ENCODE assay signal across 9 cellular contexts in the genomic region with DNA sequence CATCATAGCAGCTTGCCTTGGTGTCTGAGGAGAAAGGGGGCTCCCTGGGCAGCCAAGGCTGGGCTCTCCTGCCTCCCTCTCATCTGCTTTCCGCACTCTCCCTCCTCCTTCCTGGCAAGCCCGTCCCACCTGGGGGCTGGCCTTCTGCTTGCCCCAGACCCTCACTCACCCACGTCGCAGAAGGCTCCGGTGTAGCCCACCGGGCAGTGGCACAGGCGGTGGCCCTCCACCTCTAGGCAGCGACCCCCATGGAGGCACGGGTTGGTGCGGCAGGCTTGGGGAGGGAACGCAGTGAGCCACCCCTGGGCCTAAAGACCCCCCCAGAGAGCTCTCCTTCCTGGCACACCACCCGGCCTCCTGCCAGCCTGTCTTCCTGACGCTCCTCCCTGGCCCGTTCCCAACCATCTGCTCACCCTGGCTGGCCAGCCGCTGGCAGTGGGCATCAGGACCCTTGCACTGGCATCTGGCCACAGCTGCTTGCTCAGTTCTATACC. TPM values are rescaled to one million over a fixed set of nuclear protein-coding genes. Genes with fewer than 3 reads are reported as not detected.
DNase-seq lines count a peak whose midpoint lies in the region; ATAC-seq and TF ChIP-seq lines count a peak whose summit lies in the region.
"Had no signal": no experiment of that assay in that cellular context is flagged by ENCODE, and none has a peak within 500 bp of the region (broad histone marks: within the 10 kb centered on the region; RNA-seq: fewer than 3 reads in every experiment).

No MANE protein-coding gene starts in this region.

- H3K27ac ChIP-seq in suprapubic skin, result no peak overlapping the region

- peak overlapping the region; percentile 69 for H3K27ac Mint-ChIP-seq in activated CD4-positive, alpha-beta T cell treated with anti-CD3 and anti-CD28 coated beads for 36 hours
- no peak overlapping the region for H3K27ac Mint-ChIP-seq in WTC11

- no peaks in the 10 kb centered on the region for H3K9me3 Mint-ChIP-seq in activated CD4-positive, alpha-beta T cell treated with anti-CD3 and anti-CD28 coated beads for 36 hours (ENCODE audit: low read depth)
- no peaks in the 10 kb centered on the region for H3K9me3 Mint-ChIP-seq in WTC11

- peaks cover 39% of the 10 kb centered on the region for H3K27me3 ChIP-seq in suprapubic skin

- peaks cover 41% of the 10 kb centered on the region for H3K4me1 ChIP-seq in suprapubic skin

- 47% methylated on average over 14 of the region's 15 CpGs for WGBS in suprapubic skin

- H3K36me3 ChIP-seq in suprapubic skin, result no peaks in the 10 kb centered on the region

- POLR2A ChIA-PET in activated CD4-positive, alpha-beta T cell treated with anti-CD3 and anti-CD28 coated beads for 36 hours (lab: Charles Lee), result interaction anchor here (0.9 to 4.3 kb wide), 8 partner anchors 15 to 53 kb away, joined by 3 to 25 read pairs (median 13); a partner anchor contains a TSS
- POLR2A ChIA-PET in WTC11 (lab: Charles Lee), result interaction anchor here (0.5 to 4.1 kb wide), 7 partner anchors 11 to 50 kb away, joined by 3 to 38 read pairs (median 4); a partner anchor contains a TSS

- H3K9me3 ChIP-seq in suprapubic skin, result no peaks in the 10 kb centered on the region

- peaks cover 27% of the 10 kb centered on the region for H3K4me1 Mint-ChIP-seq in activated CD4-positive, alpha-beta T cell treated with anti-CD3 and anti-CD28 coated beads for 36 hours
- peaks cover 9% of the 10 kb centered on the region for H3K4me1 Mint-ChIP-seq in WTC11

- H3K4me3 ChIP-seq in iPS-11a (ENCODE audit: low read depth, low read length) (peak overlapping the region; percentile 33), suprapubic skin (peak overlapping the region; percentile 53)

- H3K36me3 Mint-ChIP-seq in activated CD4-positive, alpha-beta T cell treated with anti-CD3 and anti-CD28 coated beads for 36 hours (ENCODE audit: low read depth), result no peaks in the 10 kb centered on the region
- no peaks in the 10 kb centered on the region for H3K36me3 Mint-ChIP-seq in WTC11

- H3K4me3 Mint-ChIP-seq in activated CD4-positive, alpha-beta T cell treated with anti-CD3 and anti-CD28 coated beads for 36 hours, result peak overlapping the region; percentile 72
- peak overlapping the region; percentile 59 for H3K4me3 Mint-ChIP-seq in WTC11

- no peak for DNase-seq in activated CD4-positive, alpha-beta T cell treated with anti-CD3 and anti-CD28 coated beads for 36 hours
- no peak for DNase-seq in activated CD4-positive, alpha-beta T cell treated with anti-CD3 and anti-CD28 coated beads for 4 hours
- DNase-seq in WTC11 (ENCODE audit: low spot score) (no peak), suprapubic skin (ENCODE audit: low spot score in 2 of 2) (peak in 1 of 2 donors; percentile 73), nucleus accumbens (lab: John Stamatoyannopoulos, UW) (no peak)
- no peak for DNase-seq in activated CD4-positive, alpha-beta T cell treated with anti-CD3 and anti-CD28 coated beads, Interleukin-2, amount 50 U/mL, for 4 hours

- CTCF ChIA-PET in activated CD4-positive, alpha-beta T cell treated with anti-CD3 and anti-CD28 coated beads for 36 hours (lab: Charles Lee), result interaction anchor here (0.5 to 7.3 kb wide), 29 partner anchors 9 to 751 kb away, joined by 3 to 195 read pairs (median 7); a partner anchor contains a TSS
- CTCF ChIA-PET in WTC11 (lab: Charles Lee), result interaction anchor here (0.6 to 7.9 kb wide), 24 partner anchors 8 to 111 kb away, joined by 3 to 202 read pairs (median 16); a partner anchor contains a TSS

- TF ChIP-seq POLR2A in suprapubic skin (IDR thresholded peaks at IDR 0.05), result no peak

- no peak for ATAC-seq in activated CD4-positive, alpha-beta T cell treated with anti-CD3 and anti-CD28 coated beads for 36 hours
- no peak for ATAC-seq in WTC11
- ATAC-seq in GM18858 (IDR thresholded peaks at IDR 0.05; ENCODE audit: unreplicated experiment), result no peak

- TF ChIP-seq EP300 in suprapubic skin (IDR thresholded peaks at IDR 0.05), result no peak

- no peak for TF ChIP-seq CTCF in WTC11 (IDR thresholded peaks at IDR 0.05)
- no peak for TF ChIP-seq CTCF in suprapubic skin (IDR thresholded peaks at IDR 0.05)

- intact Hi-C loops in activated CD4-positive, alpha-beta T cell treated with anti-CD3 and anti-CD28 coated beads for 36 hours (cut with DNase I, micrococcal nuclease), result loop anchor here (1.0 to 5.0 kb wide), 6 partner anchors 22 to 113 kb away; a partner anchor contains a TSS

- H3K27me3 Mint-ChIP-seq in activated CD4-positive, alpha-beta T cell treated with anti-CD3 and anti-CD28 coated beads for 36 hours, result peaks cover 14% of the 10 kb centered on the region
- H3K27me3 Mint-ChIP-seq in WTC11 (ENCODE audit: low read depth), result peaks cover 90% of the 10 kb centered on the region

TF ChIP-seq in WTC11, 78 proteins besides CTCF, POLR2A, EP300 and RAD21:
- TF ChIP-seq ZNF263 (CRISPR knock-in tag; IDR thresholded peaks at IDR 0.05; ENCODE audit: low read depth), result peak; percentile 71; the same call in 1 of the 2 replicates
- TF ChIP-seq, protein P1, sequence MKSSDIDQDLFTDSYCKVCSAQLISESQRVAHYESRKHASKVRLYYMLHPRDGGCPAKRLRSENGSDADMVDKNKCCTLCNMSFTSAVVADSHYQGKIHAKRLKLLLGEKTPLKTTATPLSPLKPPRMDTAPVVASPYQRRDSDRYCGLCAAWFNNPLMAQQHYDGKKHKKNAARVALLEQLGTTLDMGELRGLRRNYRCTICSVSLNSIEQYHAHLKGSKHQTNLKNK (CRISPR knock-in tag; IDR thresholded peaks at IDR 0.05), result no peak

RNA-seq across cellular contexts. Expression of a gene that starts 4.2 kb away (rescaled TPM):
- total RNA-seq in activated CD4-positive, alpha-beta T cell treated with anti-CD3 and anti-CD28 coated beads for 36 hours, result not detected
- total RNA-seq in WTC11 (2021) (0.48 TPM in 1 of 3 replicates, not detected in the others), suprapubic skin (not detected)
- total RNA-seq: dermis microvascular lymphatic vessel endothelial cell had no signal

RNA-seq across cellular contexts. Expression of a gene that starts 4.7 kb away (rescaled TPM):
- total RNA-seq in activated CD4-positive, alpha-beta T cell treated with anti-CD3 and anti-CD28 coated beads for 36 hours, result 1 to 10 TPM; 3.4 to 4.9 TPM
- total RNA-seq in WTC11 (2021) (10.0 to 12.8 TPM (median 12.1 TPM) in 3 replicates), suprapubic skin (10 to 100 TPM in 1 of 4 donors, 1 to 10 TPM in 3; 2.3 to 18.4 (median 7.1) TPM)

RNA-seq across cellular contexts. Expression of a gene that starts 20.5 kb away (rescaled TPM):
- under 1 TPM in 1 of 2 experiments, not detected in 1; 0.14 TPM for total RNA-seq in activated CD4-positive, alpha-beta T cell treated with anti-CD3 and anti-CD28 coated beads for 36 hours
- total RNA-seq in WTC11 (2021) (not detected in 3 replicates), suprapubic skin (under 1 TPM in 1 of 4 donors, not detected in 3; 0.29 TPM)
- total RNA-seq: dermis microvascular lymphatic vessel endothelial cell had no signal

RNA-seq across cellular contexts. Expression of a gene that starts 21.8 kb away (rescaled TPM):
- total RNA-seq in activated CD4-positive, alpha-beta T cell treated with anti-CD3 and anti-CD28 coated beads for 36 hours, result 100 to 1,000 TPM; 110 to 141 TPM
- total RNA-seq in WTC11 (2021), result 60.7 to 69.2 TPM (median 61.7 TPM) in 3 replicates
- 10 to 100 TPM; 29.1 to 62.2 (median 37.1) TPM for total RNA-seq in suprapubic skin

RNA-seq across cellular contexts. Expression of a gene that starts 41.9 kb away (rescaled TPM):
- total RNA-seq in activated CD4-positive, alpha-beta T cell treated with anti-CD3 and anti-CD28 coated beads for 36 hours, result 10 to 100 TPM; 12.3 to 13.0 TPM
- total RNA-seq in WTC11 (2021) (13.1 to 14.7 TPM (median 14.6 TPM) in 3 replicates), suprapubic skin (1 to 10 TPM; 5.7 to 9.8 (median 7.8) TPM)
